16 cellular contexts compared by ENCODE assay signal in the genomic region with DNA sequence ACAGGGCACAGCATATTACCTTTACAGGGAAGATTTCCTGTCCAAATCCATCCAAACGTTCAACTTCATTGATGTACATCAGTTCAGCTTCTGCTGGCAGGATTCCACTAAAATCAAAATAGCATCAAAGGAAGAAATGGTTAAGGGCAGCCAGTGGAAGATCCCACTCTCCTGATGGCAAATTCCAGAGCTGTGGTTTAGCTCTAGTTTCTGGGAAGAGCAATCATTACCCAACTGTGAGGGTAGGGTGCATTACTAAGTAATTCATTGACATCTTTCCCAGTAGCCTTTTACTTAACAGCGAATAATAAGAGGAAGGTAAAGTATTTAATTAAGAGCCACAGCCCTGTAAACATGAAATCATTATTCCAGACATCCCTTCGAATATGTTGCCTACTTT.
DNase-seq lines count a peak whose midpoint lies in the region; FAIRE-seq and TF ChIP-seq lines count a peak whose summit lies in the region.
"Had no signal": no experiment of that assay in that cellular context is flagged by ENCODE, and none has a peak within 500 bp of the region (broad histone marks: within the 10 kb centered on the region; RNA-seq: fewer than 3 reads in every experiment).

No MANE protein-coding gene starts in this region.

- no peaks in the 10 kb centered on the region for H3K27me3 Mint-ChIP-seq in astrocyte (ENCODE audit: low read depth, unreplicated experiment)

- intact Hi-C loops in prostate gland (cut with DNase I), result no loop called here

- peaks cover 43% of the 10 kb centered on the region for H3K79me2 ChIP-seq in astrocyte (ENCODE audit: insufficient read depth, low read length)
- no peaks in the 10 kb centered on the region for H3K79me2 ChIP-seq in hepatocyte

- H3K9ac ChIP-seq in astrocyte (ENCODE audit: low read length), result no peak overlapping the region
- H3K9ac ChIP-seq: GM23248 had no signal

- peaks cover 39% of the 10 kb centered on the region for H3K36me3 Mint-ChIP-seq in astrocyte (ENCODE audit: low read depth, unreplicated experiment)
- H3K36me3 Mint-ChIP-seq: CD4-positive, alpha-beta memory T cell had no signal

- no peak for FAIRE-seq in astrocyte (lab: Jason Lieb, UNC)
- FAIRE-seq: HepG2 had no signal

- no peak for TF ChIP-seq POLR2A in prostate gland (IDR thresholded peaks at IDR 0.05)

- H3K27me3 ChIP-seq in astrocyte (ENCODE audit: insufficient read depth, low read length) (no peaks in the 10 kb centered on the region), hepatocyte (no peaks in the 10 kb centered on the region), prostate gland (replicated peaks; ENCODE audit: insufficient read depth) (no peaks in the 10 kb centered on the region)

- H3K27ac ChIP-seq in astrocyte (ENCODE audit: low read depth, low read length), result peak overlapping the region; percentile 6
- no peak overlapping the region for H3K27ac ChIP-seq in hepatocyte
- no peak overlapping the region for H3K27ac ChIP-seq in prostate gland
- H3K27ac ChIP-seq: GM23248, PC-9 had no signal

- peak overlapping the region; percentile 34 for H3K27ac Mint-ChIP-seq in astrocyte (ENCODE audit: unreplicated experiment)
- H3K27ac Mint-ChIP-seq: CD4-positive, alpha-beta memory T cell had no signal

- H2AFZ ChIP-seq in astrocyte (ENCODE audit: low read depth, low read length) (no peak overlapping the region), hepatocyte (no peak overlapping the region)
- H2AFZ ChIP-seq: GM23248, PC-9 had no signal

- TF ChIP-seq CTCF in astrocyte (IDR thresholded peaks at IDR 0.05; ENCODE audit: insufficient read depth, low read depth, low read length) (no peak), hepatocyte (IDR thresholded peaks at IDR 0.05; ENCODE audit: poor library complexity) (no peak), prostate gland (IDR thresholded peaks at IDR 0.05) (no peak)

- peaks cover 65% of the 10 kb centered on the region for H3K4me1 Mint-ChIP-seq in astrocyte (ENCODE audit: low read depth, unreplicated experiment)

- H4K20me1 ChIP-seq in astrocyte (ENCODE audit: insufficient read depth, low read length) (no peaks in the 10 kb centered on the region), hepatocyte (ENCODE audit: insufficient read depth, poor library complexity, severe bottlenecking) (no peaks in the 10 kb centered on the region)

- DNase-seq in M059J (ENCODE audit: low read depth), result peak; percentile 54
- DNase-seq in astrocyte (ENCODE audit: low read depth), result peak; percentile 84
- DNase-seq in iris pigment epithelial cell (ENCODE audit: low read depth), result peak; percentile 53
- peak; percentile 98 for DNase-seq in renal cortical epithelial cell (ENCODE audit: low read depth)
- DNase-seq in hepatocyte (ENCODE audit: low spot score), result no peak
- no peak for DNase-seq in cerebellar nuclear complex (lab: John Stamatoyannopoulos, UW)
- no peak for DNase-seq in prostate gland (ENCODE audit: low spot score)
- DNase-seq: CD4-positive, alpha-beta memory T cell; DMS79; GM23248; KG1; NCI-H1436; NCI-H510A treated with DMSO at 0.1 percent for 48 hours; NCI-H82; PC-9 had no signal

- 88% methylated on average over 3 of the region's 3 CpGs for WGBS in hepatocyte (ENCODE audit: low lambda C conversion rate, missing lambda C conversion rate)
- WGBS in prostate gland, result 72% methylated on average over 3 of the region's 3 CpGs

- peaks cover 29% of the 10 kb centered on the region for H3K36me3 ChIP-seq in astrocyte (ENCODE audit: insufficient read depth, low read length)
- H3K36me3 ChIP-seq in hepatocyte (replicated peaks; ENCODE audit: insufficient read depth, low read depth), result no peaks in the 10 kb centered on the region
- H3K36me3 ChIP-seq in prostate gland, result no peaks in the 10 kb centered on the region

- H3K4me1 ChIP-seq in astrocyte (ENCODE audit: insufficient read depth, low read length) (peaks cover 44% of the 10 kb centered on the region), hepatocyte (ENCODE audit: insufficient read depth) (no peaks in the 10 kb centered on the region), prostate gland (replicated peaks) (no peaks in the 10 kb centered on the region)

- no peak overlapping the region for H3K4me3 Mint-ChIP-seq in astrocyte (ENCODE audit: unreplicated experiment)
- H3K4me3 Mint-ChIP-seq: CD4-positive, alpha-beta memory T cell had no signal

- H3K9me3 Mint-ChIP-seq in astrocyte (ENCODE audit: unreplicated experiment), result no peaks in the 10 kb centered on the region

- no peak overlapping the region for H3K4me3 ChIP-seq in astrocyte (ENCODE audit: insufficient read depth, low read depth, low read length)
- H3K4me3 ChIP-seq in hepatocyte, result no peak overlapping the region
- H3K4me3 ChIP-seq in prostate gland, result no peak overlapping the region
- H3K4me3 ChIP-seq: GM23248, PC-9 had no signal

- H3K9me2 ChIP-seq in hepatocyte (replicated peaks; ENCODE audit: insufficient read depth), result no peaks in the 10 kb centered on the region

- H3K4me2 ChIP-seq in astrocyte (ENCODE audit: low read length), result no peak overlapping the region
- no peak overlapping the region for H3K4me2 ChIP-seq in hepatocyte
- H3K4me2 ChIP-seq: PC-9 had no signal

- no peaks in the 10 kb centered on the region for H3K9me3 ChIP-seq in astrocyte (ENCODE audit: insufficient read depth, low read depth, low read length)
- no peaks in the 10 kb centered on the region for H3K9me3 ChIP-seq in hepatocyte (ENCODE audit: low read depth)
- no peaks in the 10 kb centered on the region for H3K9me3 ChIP-seq in prostate gland

Comparison
In these comparisons a context has a peak if more than half of its experiments do, and no peak if none do; other contexts are left out.
1. DNase-seq: peak in M059J (single experiment), astrocyte (single experiment), iris pigment epithelial cell (single experiment) and renal cortical epithelial cell (single experiment); none in hepatocyte (single experiment), cerebellar nuclear complex (0 of 2) and prostate gland (single experiment).